ENCODE assay signal across 8 cellular contexts in genomic region chr21:15063081-15063820, GRCh38. TPM values are rescaled to one million over a fixed set of nuclear protein-coding genes. Genes with fewer than 3 reads are reported as not detected.
A peak's percentile ranks its signal among the peaks of the same experiment; 100 is the strongest.
DNase-seq lines count a peak whose midpoint lies in the region; ATAC-seq and TF ChIP-seq lines count a peak whose summit lies in the region.

No MANE protein-coding gene starts in this region.

- peak overlapping the region; percentile 90 for H2BK5ac ChIP-seq in IMR-90 (ENCODE audit: low read depth, low read length, poor library complexity, severe bottlenecking)

- H3K4me3 ChIP-seq in BE2C (ENCODE audit: low read depth, low read length) = peak overlapping the region; percentile 78
- H3K4me3 ChIP-seq in IMR-90 (ENCODE audit: insufficient read depth, low read depth, low read length) = peak overlapping the region; percentile 99
- H3K4me3 ChIP-seq in sigmoid colon = peak overlapping the region; percentile 74 to 97 (median 96)

- H3K36me3 ChIP-seq in BE2C (no peaks in the 10 kb centered on the region), IMR-90 (ENCODE audit: control insufficient read depth, insufficient read depth, low read length) (no peaks in the 10 kb centered on the region), sigmoid colon (no peaks in the 10 kb centered on the region)

- H3K4me1 ChIP-seq in BE2C (peaks cover 24% of the 10 kb centered on the region), IMR-90 (ENCODE audit: control insufficient read depth, insufficient read depth, low read length) (no peaks in the 10 kb centered on the region; the same call in 1 of the 2 replicates), foreskin keratinocyte (peaks cover 21% of the 10 kb centered on the region), sigmoid colon (peaks cover 0 to 59% (median 41%) of the 10 kb centered on the region in 4 donors)

- CTCF ChIA-PET in IMR-90 (lab: Yijun Ruan, JAX) = no interaction called here

- TSS peak; percentile 38 for BruUV-seq in IMR-90 (replicated peaks; lab: Mats Ljungman, UMichigan)

- TF ChIP-seq RAD21 in IMR-90 (IDR thresholded peaks at IDR 0.05; ENCODE audit: low read length) = no peak

- peak; percentile 14 for DNase-seq in BE2C
- peak; percentile 18 for DNase-seq in IMR-90
- peak; percentile 19 for DNase-seq in activated T-cell treated with anti-CD3 and anti-CD28 coated beads for 4 hours
- peak; percentile 31 to 54 for DNase-seq in foreskin keratinocyte
- DNase-seq in sigmoid colon = no peak

- H3K27me3 ChIP-seq in BE2C = no peaks in the 10 kb centered on the region
- no peaks in the 10 kb centered on the region for H3K27me3 ChIP-seq in IMR-90 (ENCODE audit: control insufficient read depth, insufficient read depth, low read length)
- no peaks in the 10 kb centered on the region for H3K27me3 ChIP-seq in foreskin keratinocyte
- H3K27me3 ChIP-seq in sigmoid colon = no peaks in the 10 kb centered on the region

- H4K20me1 ChIP-seq in IMR-90 (ENCODE audit: insufficient read depth, low read length) = peaks cover 37% of the 10 kb centered on the region; the same call in 1 of the 2 replicates

- H2BK20ac ChIP-seq in IMR-90 (ENCODE audit: low read depth, low read length) = no peak overlapping the region; the same call in 1 of the 2 replicates

- H3K23ac ChIP-seq in IMR-90 (ENCODE audit: low read depth, low read length) = peak overlapping the region; percentile 60

- TF ChIP-seq EP300 in sigmoid colon (IDR thresholded peaks at IDR 0.05) = no peak

- H3K9me1 ChIP-seq in IMR-90 (ENCODE audit: insufficient read depth, low read length) = no peaks in the 10 kb centered on the region

- H4K8ac ChIP-seq in IMR-90 (ENCODE audit: low read depth in 2 of 2, low read length in 2 of 2) = peak overlapping the region; percentile 68 to 72

- intact Hi-C loops in IMR-90 (cut with micrococcal nuclease) (loop anchor here (2.0 to 5.0 kb wide), 3 partner anchors 52 to 146 kb away; no protein-coding TSS in a partner anchor), sigmoid colon (cut with DNase I) (loop anchor here (5.0 to 10.0 kb wide), 3 partner anchors 88 to 419 kb away; no protein-coding TSS in a partner anchor)

- H2BK15ac ChIP-seq in IMR-90 (ENCODE audit: low read depth, low read length) = peak overlapping the region; percentile 17

- dilution Hi-C loops in IMR-90 (cut with HindIII; ENCODE audit: low sequenced_read_pairs, unreplicated experiment) = no loop called here

- H3K9me3 ChIP-seq in BE2C (no peaks in the 10 kb centered on the region), IMR-90 (ENCODE audit: control insufficient read depth, insufficient read depth, low read length) (no peaks in the 10 kb centered on the region), sigmoid colon (no peaks in the 10 kb centered on the region)

- peak overlapping the region; percentile 97 for H3K14ac ChIP-seq in IMR-90 (replicated peaks; ENCODE audit: low read depth, low read length)

- H4K91ac ChIP-seq in IMR-90 (ENCODE audit: insufficient read depth, low read depth, low read length) = peak overlapping the region; percentile 79

- H2BK120ac ChIP-seq in IMR-90 (ENCODE audit: low read depth, low read length) = peak overlapping the region; percentile 66

- in situ Hi-C loops in IMR-90 (cut with MboI; ENCODE audit: low sequenced_read_pairs) = loop anchor here (10.0 kb wide), 1 partner anchor 188 kb away; no protein-coding TSS in a partner anchor

- peak overlapping the region; percentile 89 for H3K18ac ChIP-seq in IMR-90 (ENCODE audit: low read depth, low read length)

- H2AK5ac ChIP-seq in IMR-90 (ENCODE audit: low read depth, low read length) = no peak overlapping the region

- H3K9ac ChIP-seq in IMR-90 (ENCODE audit: low read depth, low read length) = peak overlapping the region; percentile 99

- 0% methylated on average over 1 of the region's 11 CpGs; no CpG with 5 or more reads in 1 of the 2 experiments for WGBS in IMR-90 (ENCODE audit: extremely low coverage in 2 of 2, insufficient read length in 1 of 2), 2 experiments
- WGBS in sigmoid colon, 2 donors = 2 to 6% methylated on average over 11 of the region's 11 CpGs

- TF ChIP-seq CTCF in BE2C (IDR thresholded peaks at IDR 0.05; ENCODE audit: low read depth, low read length) (no peak), IMR-90 (conservative IDR thresholded peaks at IDR 0.05; ENCODE audit: low read depth, low read length) (no peak), foreskin keratinocyte (conservative IDR thresholded peaks at IDR 0.05) (peak; percentile 40), sigmoid colon (IDR thresholded peaks at IDR 0.05) (no peak)

- peak overlapping the region; percentile 71 for H3K4me2 ChIP-seq in IMR-90 (ENCODE audit: low read depth, low read length)

- H4K5ac ChIP-seq in IMR-90 (ENCODE audit: low read depth, low read length) = peak overlapping the region; percentile 81; the same call in 1 of the 2 replicates

- POLR2A ChIA-PET in IMR-90 (lab: Charles Lee; ENCODE audit: unreplicated experiment) = no interaction called here

- H3K4ac ChIP-seq in IMR-90 (ENCODE audit: low read depth, low read length) = peak overlapping the region; percentile 73

- ATAC-seq in IMR-90 (ENCODE audit: low read depth) = no peak
- peak; percentile 2 for ATAC-seq in foreskin keratinocyte
- ATAC-seq in HG03469 (IDR thresholded peaks at IDR 0.05; ENCODE audit: unreplicated experiment) = no peak
- ATAC-seq in GM21825 (IDR thresholded peaks at IDR 0.05; ENCODE audit: unreplicated experiment) = no peak
- no peak for ATAC-seq in esophagus mucosa

- H3K79me1 ChIP-seq in IMR-90 (ENCODE audit: low read depth in 1 of 2, low read length in 2 of 2) = peaks cover 0 to 6% of the 10 kb centered on the region in 2 experiments; a peak in 1 of 4 replicates

- H2AK9ac ChIP-seq in IMR-90 (replicated peaks; ENCODE audit: low read depth, low read length, poor library complexity) = no peak overlapping the region

- H3K27ac ChIP-seq in IMR-90 (ENCODE audit: insufficient read depth, low read length) = peak overlapping the region; percentile 94
- peak overlapping the region; percentile 85 for H3K27ac ChIP-seq in foreskin keratinocyte
- H3K27ac ChIP-seq in sigmoid colon = peak overlapping the region; percentile 96 to 99 (median 98)

- TF ChIP-seq POLR2A in IMR-90 (IDR thresholded peaks at IDR 0.05; ENCODE audit: low read depth, low read length) = no peak
- TF ChIP-seq POLR2A in sigmoid colon (IDR thresholded peaks at IDR 0.05) = no peak

- H3K56ac ChIP-seq in IMR-90 (ENCODE audit: extremely low read depth, insufficient read depth, low read length) = peak overlapping the region; percentile 92

- H2AFZ ChIP-seq in IMR-90 (replicated peaks; ENCODE audit: low read length, poor library complexity) = no peak overlapping the region

TF ChIP-seq in IMR-90, 13 proteins besides CTCF, POLR2A, EP300 and RAD21:
- TF ChIP-seq BHLHE40 (IDR thresholded peaks at IDR 0.05; ENCODE audit: low read depth, low read length) (no peak), CEBPB (IDR thresholded peaks at IDR 0.05; ENCODE audit: low read depth, low read length) (no peak), NFE2L2 (IDR thresholded peaks at IDR 0.05; ENCODE audit: low read depth, low read length) (no peak), MAFK (IDR thresholded peaks at IDR 0.05; ENCODE audit: low read depth, low read length) (no peak), RFX5 (IDR thresholded peaks at IDR 0.05; ENCODE audit: low read depth, low read length) (no peak), MAZ (IDR thresholded peaks at IDR 0.05; ENCODE audit: borderline replicate concordance, low read depth, low read length) (no peak), RCOR1 (IDR thresholded peaks at IDR 0.05; ENCODE audit: insufficient replicate concordance, low read length) (no peak), MXI1 (IDR thresholded peaks at IDR 0.05; ENCODE audit: borderline replicate concordance, low read depth, low read length) (no peak), SMC3 (IDR thresholded peaks at IDR 0.05; ENCODE audit: low read depth, low read length) (no peak), CHD1 (IDR thresholded peaks at IDR 0.05; ENCODE audit: low read depth, low read length) (no peak), FOS (IDR thresholded peaks at IDR 0.05; ENCODE audit: low read depth, low read length) (no peak), ELK1 (IDR thresholded peaks at IDR 0.05; ENCODE audit: borderline replicate concordance, low read depth, low read length) (no peak), USF2 (IDR thresholded peaks at IDR 0.05; ENCODE audit: low read depth, low read length) (no peak)

RNA-seq across cellular contexts. Expression of gene NRIP1, which starts 1.5 kb away (rescaled TPM):
- polyA plus RNA-seq in BE2C (2012; ENCODE audit: insufficient read depth, insufficient read length, low read depth) = 11.1 TPM
- total RNA-seq in IMR-90 (2012; rRNA removed) (73.8 and 85.3 TPM in 2 replicates), foreskin keratinocyte (28.4 and 41.9 TPM in 2 replicates), sigmoid colon (10 to 100 TPM; 26.3 to 35.3 (median 28.8) TPM), esophagus mucosa (52.2 TPM)
- polyA plus RNA-seq in IMR-90 (2012; rRNA removed) (8.5 and 9.6 TPM in 2 replicates), foreskin keratinocyte (3.5 and 4.5 TPM in 2 replicates), sigmoid colon (10 to 100 TPM; 10.2 to 15.0 (median 11.6) TPM)
- polyA plus RNA-seq in IMR-90 (2012; cell fraction: cytosol; rRNA removed) = 1.4 and 1.5 TPM in 2 replicates
- 1.7 and 17.8 TPM in 2 replicates for polyA plus RNA-seq in IMR-90 (2012; cell fraction: nucleus; rRNA removed; ENCODE audit: low replicate concordance)
